In genomic region chr1:10586125-10586524, GRCh38 we compare ENCODE assay signal across 18 cellular contexts.
"Had no signal": no experiment of that assay in that cellular context is flagged by ENCODE, and none has a peak within 500 bp of the region (broad histone marks: within the 10 kb centered on the region; RNA-seq: fewer than 3 reads in every experiment).

No MANE protein-coding gene starts in this region.

- H3K4me3 ChIP-seq: neural progenitor cell, pancreas, sigmoid colon, spleen, thoracic aorta had no signal

- H2AFZ ChIP-seq: neural progenitor cell had no signal

- H3K27ac ChIP-seq: neural progenitor cell, pancreas, sigmoid colon, spleen, thoracic aorta had no signal

- ATAC-seq: left lobe of liver; pancreas; stimulated activated naive CD8-positive, alpha-beta T cell treated with anti-CD3 and anti-CD28 coated beads, Interleukin-15, amount 100 ng/mL, for 72 hours had no signal

- H3K9ac ChIP-seq: neural progenitor cell had no signal

- H3K27me3 ChIP-seq: neural progenitor cell, pancreas, sigmoid colon, spleen had no signal

- FAIRE-seq: pancreas had no signal

- H3K4me1 ChIP-seq: neural progenitor cell, spleen had no signal

- H3K4me2 ChIP-seq: neural progenitor cell had no signal

- H3K27ac Mint-ChIP-seq: activated naive CD4-positive, alpha-beta T cell treated with anti-CD3 and anti-CD28 coated beads, Interleukin-2, amount 50 U/mL, for 24 hours; brain; neural progenitor cell; stimulated activated naive CD8-positive, alpha-beta T cell treated with anti-CD3 and anti-CD28 coated beads, Interleukin-15, amount 100 ng/mL, for 72 hours; T-helper 2 cell treated with Interferon-gamma antibody and Interleukin-4, amounts not matched to agents 5 μg/mL and 100 μg/mL, for 36 hours had no signal

- H3K36me3 ChIP-seq: neural progenitor cell, pancreas, sigmoid colon, thoracic aorta had no signal

- H3K9me3 Mint-ChIP-seq: activated naive CD4-positive, alpha-beta T cell treated with anti-CD3 and anti-CD28 coated beads, Interleukin-2, amount 50 U/mL, for 24 hours; central memory CD8-positive, alpha-beta T cell; stimulated activated naive CD8-positive, alpha-beta T cell treated with anti-CD3 and anti-CD28 coated beads, Interleukin-15, amount 100 ng/mL, for 72 hours; T-helper 2 cell treated with Interferon-gamma antibody and Interleukin-4, amounts not matched to agents 5 μg/mL and 100 μg/mL, for 36 hours had no signal

- H3K4me1 Mint-ChIP-seq: activated naive CD4-positive, alpha-beta T cell treated with anti-CD3 and anti-CD28 coated beads, Interleukin-2, amount 50 U/mL, for 24 hours; brain; neural progenitor cell; stimulated activated naive CD8-positive, alpha-beta T cell treated with anti-CD3 and anti-CD28 coated beads, Interleukin-15, amount 100 ng/mL, for 72 hours had no signal

- H3K4me3 Mint-ChIP-seq: activated naive CD4-positive, alpha-beta T cell treated with anti-CD3 and anti-CD28 coated beads, Interleukin-2, amount 50 U/mL, for 24 hours; brain; central memory CD8-positive, alpha-beta T cell; neural progenitor cell; stimulated activated naive CD8-positive, alpha-beta T cell treated with anti-CD3 and anti-CD28 coated beads, Interleukin-15, amount 100 ng/mL, for 72 hours; T-helper 2 cell treated with Interferon-gamma antibody and Interleukin-4, amounts not matched to agents 5 μg/mL and 100 μg/mL, for 36 hours had no signal

- DNase-seq: activated CD4-positive, CD25-positive, alpha-beta regulatory T cell; activated T-cell treated with anti-CD3 and anti-CD28 coated beads, Interleukin-2, amount 50 U/mL, for 1 hour; amniotic stem cell; effector CD8-positive, alpha-beta T cell; erythroblast; islet precursor cell; midbrain; pancreas; sigmoid colon; spleen; stimulated activated naive CD8-positive, alpha-beta T cell treated with anti-CD3 and anti-CD28 coated beads, Interleukin-15, amount 100 ng/mL, for 72 hours had no signal

- H3K27me3 Mint-ChIP-seq: activated naive CD4-positive, alpha-beta T cell treated with anti-CD3 and anti-CD28 coated beads, Interleukin-2, amount 50 U/mL, for 24 hours; brain; central memory CD8-positive, alpha-beta T cell; stimulated activated naive CD8-positive, alpha-beta T cell treated with anti-CD3 and anti-CD28 coated beads, Interleukin-15, amount 100 ng/mL, for 72 hours had no signal

- H3K9me3 ChIP-seq: pancreas, sigmoid colon, spleen, thoracic aorta had no signal
